ENCODE assay signal across 27 cellular contexts in the genomic region with DNA sequence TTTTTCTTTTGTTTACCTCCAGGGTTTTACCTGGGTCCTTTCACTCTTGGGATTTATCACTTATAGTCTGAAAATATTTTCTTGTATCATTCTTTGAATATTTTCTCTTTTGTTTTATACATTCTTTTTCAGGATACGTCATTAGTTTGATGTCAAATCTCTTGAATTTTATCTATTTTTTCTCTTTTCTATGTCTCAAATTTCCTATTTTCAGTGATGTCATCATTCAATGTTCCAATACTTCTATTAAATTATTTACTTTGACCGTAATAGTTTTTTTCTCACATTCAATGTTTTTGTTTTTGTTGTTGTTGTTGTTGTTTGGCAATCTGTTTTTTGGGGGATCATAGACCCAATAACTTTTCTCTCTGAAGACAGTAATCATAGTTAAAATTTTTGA.
"Had no signal": no experiment of that assay in that cellular context is flagged by ENCODE, and none has a peak within 500 bp of the region (broad histone marks: within the 10 kb centered on the region; RNA-seq: fewer than 3 reads in every experiment).

No MANE protein-coding gene starts in this region.

- H3K27ac ChIP-seq: stomach, suprapubic skin, testis, thoracic aorta, thyroid gland, tibial artery, tibial nerve, transverse colon, upper lobe of left lung, upper lobe of right lung, uterus, vagina had no signal

- ATAC-seq: stimulated activated effector memory CD8-positive, alpha-beta T cell treated with anti-CD3 and anti-CD28 coated beads, Interleukin-12 subunit alpha, Interleukin-12 subunit beta, amount 100 ng/mL, for 72 hours; stimulated activated memory B cell treated with anti-CD40 and anti-IgM and Interleukin-4, amounts not matched to agents 10 μg/mL and 1 μg/mL and 100 μg/mL, for 72 hours; stimulated activated naive B cell treated with anti-CD40 and anti-IgM and Interleukin-4, amounts not matched to agents 10 μg/mL and 1 μg/mL and 100 μg/mL, for 72 hours; stimulated activated naive CD8-positive, alpha-beta T cell treated with anti-CD3 and anti-CD28 coated beads, Interleukin-15, amount 100 ng/mL, for 72 hours; stimulated activated naive CD8-positive, alpha-beta T cell treated with anti-CD3 and anti-CD28 coated beads, Interleukin-15, Interleukin-2, amounts not matched to agents 100 U/mL and 50 U/mL, for 24 hours; upper lobe of right lung had no signal

- H3K4me1 ChIP-seq: stomach, suprapubic skin, testis, thyroid gland, tibial artery, tibial nerve, transverse colon, upper lobe of left lung, upper lobe of right lung, uterus, vagina had no signal

- H3K4me3 ChIP-seq: stomach, suprapubic skin, testis, thoracic aorta, thyroid gland, tibial artery, tibial nerve, transverse colon, upper lobe of left lung, upper lobe of right lung, uterus, vagina had no signal

- FAIRE-seq: urothelium cell line had no signal

- DNase-seq: stimulated activated CD4-positive, alpha-beta T cell treated with anti-CD3 and anti-CD28 coated beads, Interleukin-2, amount 100 ng/mL, for 48 hours; stimulated activated CD4-positive, alpha-beta T cell treated with anti-CD3 and anti-CD28 coated beads, Interleukin-4, amount 100 ng/mL, for 1 hour; stimulated activated CD4-positive, alpha-beta T cell treated with anti-CD3 and anti-CD28 coated beads, Interleukin-4, amount 100 ng/mL, for 24 hours; stimulated activated CD4-positive, alpha-beta T cell treated with anti-CD3 and anti-CD28 coated beads, Interleukin-4, amount 100 ng/mL, for 4 hours; stimulated activated CD8-positive, alpha-beta memory T cell treated with anti-CD3 and anti-CD28 coated beads, Interleukin-4, amount 100 ng/mL, for 48 hours; stimulated activated naive B cell treated with anti-CD40 and anti-IgM and Interleukin-4, amounts not matched to agents 10 μg/mL and 1 μg/mL and 100 μg/mL, for 72 hours; stimulated activated naive CD4-positive, alpha-beta T cell; stimulated activated naive CD4-positive, alpha-beta T cell treated with Interleukin-2 at 50 U/mL for 16 hours; stimulated activated naive CD8-positive, alpha-beta T cell treated with anti-CD3 and anti-CD28 coated beads, Interleukin-15, amount 100 ng/mL, for 72 hours; stimulated activated naive CD8-positive, alpha-beta T cell treated with anti-CD3 and anti-CD28 coated beads, Interleukin-15, Interleukin-2, amounts not matched to agents 100 U/mL and 50 U/mL, for 24 hours; stomach; substantia nigra; testis; thyroid gland; tibial artery; transverse colon; trophoblast cell; upper lobe of left lung; upper lobe of right lung; uterus had no signal

- H3K36me3 ChIP-seq: stomach, suprapubic skin, thoracic aorta, thyroid gland, tibial artery, tibial nerve, transverse colon, upper lobe of left lung, upper lobe of right lung, uterus, vagina had no signal

- H3K9me3 ChIP-seq: stomach, testis, thoracic aorta, thyroid gland, tibial artery, tibial nerve, transverse colon, upper lobe of left lung, upper lobe of right lung, uterus, vagina had no signal

- H3K27me3 ChIP-seq: stomach, suprapubic skin, testis, thyroid gland, tibial artery, tibial nerve, transverse colon, upper lobe of left lung, upper lobe of right lung, uterus, vagina had no signal
